In the genomic region with DNA sequence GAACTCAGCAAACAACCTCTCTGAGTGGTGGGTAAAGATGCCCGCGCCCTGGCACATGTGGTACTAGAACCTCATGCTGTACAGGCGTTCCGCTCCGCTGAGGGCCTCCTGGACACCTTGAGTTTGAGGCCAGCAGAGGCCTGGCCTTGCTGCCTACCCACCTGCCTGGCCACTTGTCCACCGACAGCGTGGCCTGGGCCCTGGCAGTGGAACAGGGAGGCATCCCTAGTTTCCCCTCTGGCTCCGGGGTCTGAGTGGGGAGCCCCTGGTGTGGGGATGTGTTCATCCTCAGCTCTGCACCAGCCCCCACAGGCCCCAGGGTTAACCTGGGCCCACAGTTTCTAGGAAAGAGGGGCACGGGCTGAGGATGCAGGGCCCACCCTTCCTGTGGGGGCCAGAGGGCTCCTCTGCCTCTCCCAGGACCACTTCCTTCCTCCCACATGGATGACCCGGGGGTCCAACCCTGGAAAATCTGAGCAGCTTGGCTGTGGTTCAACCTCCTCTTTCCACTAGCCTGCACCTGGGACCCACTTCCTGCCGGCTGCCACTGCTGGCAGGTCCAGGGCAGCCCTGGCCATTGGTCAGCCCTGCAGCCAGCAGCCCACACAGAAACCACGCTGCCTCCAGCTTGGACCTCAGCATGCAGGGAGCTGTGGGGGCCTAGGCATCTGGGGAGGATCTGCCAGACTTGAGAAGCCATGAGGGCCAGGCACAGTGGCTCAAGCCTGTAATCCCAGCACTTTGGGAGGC, we compare ENCODE assay signal across 17 cellular contexts. TPM values are rescaled to one million over a fixed set of nuclear protein-coding genes. Genes with fewer than 3 reads are reported as not detected.
DNase-seq lines count a peak whose midpoint lies in the region; ATAC-seq lines count a peak whose summit lies in the region.
"Had no signal": no experiment of that assay in that cellular context is flagged by ENCODE, and none has a peak within 500 bp of the region (broad histone marks: within the 10 kb centered on the region; RNA-seq: fewer than 3 reads in every experiment).

No MANE protein-coding gene starts in this region.

- no peaks in the 10 kb centered on the region for H3K9me3 ChIP-seq in BLaER1
- H3K9me3 ChIP-seq: BE2C, SJCRH30 had no signal

- peak overlapping the region; percentile 53 for H3K4me2 ChIP-seq in BLaER1

- DNase-seq in H7, result peak; percentile 56
- peak; percentile 30 for DNase-seq in UCSD-AML1 (lab: John Stamatoyannopoulos, UW; ENCODE audit: unreplicated experiment)
- DNase-seq in kidney tubule cell (ENCODE audit: low spot score), result peak; percentile 43
- no peak for DNase-seq in HUDEP-2 (lab: John Stamatoyannopoulos, UW; ENCODE audit: unreplicated experiment in 76 of 76)
- DNase-seq in HuH-7 (ENCODE audit: low spot score), result no peak
- DNase-seq: BE2C; CD8-positive, alpha-beta T cell; DMS79 treated with DMSO at 0.1 percent for 48 hours; HCEC 1CT; NCI-H1436; NCI-H2029; RPMI8226; SJCRH30 had no signal

- H3K4me1 ChIP-seq in BLaER1, result peaks cover 96% of the 10 kb centered on the region

- H3K27me3 ChIP-seq in BLaER1, result peaks cover 11% of the 10 kb centered on the region; the same call in 1 of the 2 replicates
- H3K27me3 ChIP-seq in H7 (ENCODE audit: control insufficient read depth, insufficient read depth, low read length), result no peaks in the 10 kb centered on the region
- H3K27me3 ChIP-seq: SJCRH30 had no signal

- H3K4me3 ChIP-seq in BLaER1 (no peak overlapping the region), H7 (ENCODE audit: insufficient read depth, low read depth, low read length) (no peak overlapping the region)
- H3K4me3 ChIP-seq: K562, SJCRH30 had no signal

- ATAC-seq in HG02981 (IDR thresholded peaks at IDR 0.05; ENCODE audit: unreplicated experiment) (no peak), GM21390 (IDR thresholded peaks at IDR 0.05; ENCODE audit: unreplicated experiment) (no peak)
- ATAC-seq: CD8-positive, alpha-beta T cell; K562 had no signal

- no peaks in the 10 kb centered on the region for H4K20me1 ChIP-seq in BLaER1

- H3K36me3 ChIP-seq in BLaER1, result no peaks in the 10 kb centered on the region
- H3K36me3 ChIP-seq in H7 (replicated peaks; ENCODE audit: control insufficient read depth, insufficient read depth, low read length), result no peaks in the 10 kb centered on the region
- H3K36me3 ChIP-seq: BE2C, SJCRH30 had no signal

- no peak overlapping the region for H3K9ac ChIP-seq in BLaER1

- H3K27ac ChIP-seq in BLaER1, result peak overlapping the region; percentile 33
- H3K27ac ChIP-seq: SJCRH30 had no signal

RNA-seq across cellular contexts. Expression of gene COL18A1, which starts 53.3 kb away (rescaled TPM):
- 327 and 328 TPM in 2 replicates for total RNA-seq in H7 (2014; rRNA removed; shearing (Covaris generic))

Comparison
In these comparisons a context has a peak if more than half of its experiments do, and no peak if none do; other contexts are left out.
1. DNase-seq: peak in H7 (single experiment), UCSD-AML1 (single experiment) and kidney tubule cell (single experiment); none in HUDEP-2 (0 of 76) and HuH-7 (single experiment).